ENCODE assay signal across 2 cellular contexts in the genomic region with DNA sequence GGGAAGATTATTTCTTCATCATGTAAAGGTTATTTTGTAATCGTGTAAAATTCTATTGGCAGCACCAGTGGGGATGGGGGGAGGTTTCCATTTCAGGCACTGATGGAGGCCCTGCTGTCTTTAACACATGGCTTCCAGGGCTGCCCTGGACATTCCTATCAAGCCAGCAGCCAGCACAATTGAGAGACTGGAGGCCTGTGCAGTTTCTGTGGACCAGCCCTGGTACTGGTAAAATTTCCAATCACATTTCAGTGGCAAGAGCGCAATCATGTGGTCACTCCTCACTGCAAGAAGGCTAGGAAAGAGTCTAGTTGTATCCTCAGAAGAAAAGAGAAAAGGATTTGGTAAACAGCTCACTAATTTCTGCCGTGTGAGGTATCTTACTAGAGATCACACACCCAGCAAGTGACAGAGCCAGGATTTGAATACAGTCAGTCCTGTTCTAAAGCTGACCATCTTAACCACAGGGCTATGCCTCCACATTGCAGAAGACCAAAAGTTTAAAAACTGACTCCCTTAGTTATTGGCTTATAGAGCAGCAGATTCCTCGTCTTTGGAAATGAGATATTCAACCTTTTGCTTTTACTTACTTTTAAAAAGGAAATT.
TF ChIP-seq lines count a peak whose summit lies in the region.

No MANE protein-coding gene starts in this region.

TF ChIP-seq in GM23338, 12 proteins besides CTCF, POLR2A, EP300 and RAD21:
- TF ChIP-seq NANOG (IDR thresholded peaks at IDR 0.05; ENCODE audit: borderline replicate concordance) (no peak), POLR2AphosphoS5 (IDR thresholded peaks at IDR 0.05; ENCODE audit: low read depth) (no peak), ZNF331 (CRISPR knock-in tag; IDR thresholded peaks at IDR 0.05; ENCODE audit: low read depth) (no peak), JUNB (IDR thresholded peaks at IDR 0.05; ENCODE audit: unreplicated experiment) (no peak), EZH2phosphoT487 (IDR thresholded peaks at IDR 0.05; ENCODE audit: unreplicated experiment) (no peak), STAT1 (IDR thresholded peaks at IDR 0.05; ENCODE audit: unreplicated experiment) (no peak)
- TF ChIP-seq, protein P1, sequence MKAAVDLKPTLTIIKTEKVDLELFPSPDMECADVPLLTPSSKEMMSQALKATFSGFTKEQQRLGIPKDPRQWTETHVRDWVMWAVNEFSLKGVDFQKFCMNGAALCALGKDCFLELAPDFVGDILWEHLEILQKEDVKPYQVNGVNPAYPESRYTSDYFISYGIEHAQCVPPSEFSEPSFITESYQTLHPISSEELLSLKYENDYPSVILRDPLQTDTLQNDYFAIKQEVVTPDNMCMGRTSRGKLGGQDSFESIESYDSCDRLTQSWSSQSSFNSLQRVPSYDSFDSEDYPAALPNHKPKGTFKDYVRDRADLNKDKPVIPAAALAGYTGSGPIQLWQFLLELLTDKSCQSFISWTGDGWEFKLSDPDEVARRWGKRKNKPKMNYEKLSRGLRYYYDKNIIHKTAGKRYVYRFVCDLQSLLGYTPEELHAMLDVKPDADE (IDR thresholded peaks at IDR 0.05) = no peak
- TF ChIP-seq, protein P2, sequence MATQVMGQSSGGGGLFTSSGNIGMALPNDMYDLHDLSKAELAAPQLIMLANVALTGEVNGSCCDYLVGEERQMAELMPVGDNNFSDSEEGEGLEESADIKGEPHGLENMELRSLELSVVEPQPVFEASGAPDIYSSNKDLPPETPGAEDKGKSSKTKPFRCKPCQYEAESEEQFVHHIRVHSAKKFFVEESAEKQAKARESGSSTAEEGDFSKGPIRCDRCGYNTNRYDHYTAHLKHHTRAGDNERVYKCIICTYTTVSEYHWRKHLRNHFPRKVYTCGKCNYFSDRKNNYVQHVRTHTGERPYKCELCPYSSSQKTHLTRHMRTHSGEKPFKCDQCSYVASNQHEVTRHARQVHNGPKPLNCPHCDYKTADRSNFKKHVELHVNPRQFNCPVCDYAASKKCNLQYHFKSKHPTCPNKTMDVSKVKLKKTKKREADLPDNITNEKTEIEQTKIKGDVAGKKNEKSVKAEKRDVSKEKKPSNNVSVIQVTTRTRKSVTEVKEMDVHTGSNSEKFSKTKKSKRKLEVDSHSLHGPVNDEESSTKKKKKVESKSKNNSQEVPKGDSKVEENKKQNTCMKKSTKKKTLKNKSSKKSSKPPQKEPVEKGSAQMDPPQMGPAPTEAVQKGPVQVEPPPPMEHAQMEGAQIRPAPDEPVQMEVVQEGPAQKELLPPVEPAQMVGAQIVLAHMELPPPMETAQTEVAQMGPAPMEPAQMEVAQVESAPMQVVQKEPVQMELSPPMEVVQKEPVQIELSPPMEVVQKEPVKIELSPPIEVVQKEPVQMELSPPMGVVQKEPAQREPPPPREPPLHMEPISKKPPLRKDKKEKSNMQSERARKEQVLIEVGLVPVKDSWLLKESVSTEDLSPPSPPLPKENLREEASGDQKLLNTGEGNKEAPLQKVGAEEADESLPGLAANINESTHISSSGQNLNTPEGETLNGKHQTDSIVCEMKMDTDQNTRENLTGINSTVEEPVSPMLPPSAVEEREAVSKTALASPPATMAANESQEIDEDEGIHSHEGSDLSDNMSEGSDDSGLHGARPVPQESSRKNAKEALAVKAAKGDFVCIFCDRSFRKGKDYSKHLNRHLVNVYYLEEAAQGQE (IDR thresholded peaks at IDR 0.05; ENCODE audit: unreplicated experiment) = no peak

TF ChIP-seq in H1, 55 proteins besides CTCF, POLR2A, EP300 and RAD21:
- TF ChIP-seq SIX5 (IDR thresholded peaks at IDR 0.05; ENCODE audit: low read depth, low read length) (no peak), SRF (IDR thresholded peaks at IDR 0.05; ENCODE audit: low read depth, low read length) (no peak), SAP30 (IDR thresholded peaks at IDR 0.05; ENCODE audit: insufficient read depth, insufficient replicate concordance, low read length) (no peak), SIRT6 (IDR thresholded peaks at IDR 0.05; ENCODE audit: low read length) (no peak), KDM4A (IDR thresholded peaks at IDR 0.05; ENCODE audit: low read depth, low read length, severe bottlenecking) (no peak), RFX5 (IDR thresholded peaks at IDR 0.05; ENCODE audit: borderline replicate concordance, low read depth, low read length) (no peak), BCL11A (IDR thresholded peaks at IDR 0.05; ENCODE audit: low read depth in 2 of 2, low read length in 2 of 2) (no peak), EGR1 (IDR thresholded peaks at IDR 0.05; ENCODE audit: borderline replicate concordance, low read depth, low read length) (no peak), POU5F1 (IDR thresholded peaks at IDR 0.05; ENCODE audit: low read depth, low read length) (no peak), KDM5A (IDR thresholded peaks at IDR 0.05; ENCODE audit: low read length) (no peak), SP2 (IDR thresholded peaks at IDR 0.05; ENCODE audit: low read length) (no peak), SIN3A (conservative IDR thresholded peaks at IDR 0.05 in 1 of 2, IDR thresholded peaks at IDR 0.05 in 1 of 2; ENCODE audit: low read depth in 1 of 2, low read length in 2 of 2) (no peak), PHF8 (conservative IDR thresholded peaks at IDR 0.05; ENCODE audit: low read depth, low read length) (no peak)
- TF ChIP-seq, protein P3, sequence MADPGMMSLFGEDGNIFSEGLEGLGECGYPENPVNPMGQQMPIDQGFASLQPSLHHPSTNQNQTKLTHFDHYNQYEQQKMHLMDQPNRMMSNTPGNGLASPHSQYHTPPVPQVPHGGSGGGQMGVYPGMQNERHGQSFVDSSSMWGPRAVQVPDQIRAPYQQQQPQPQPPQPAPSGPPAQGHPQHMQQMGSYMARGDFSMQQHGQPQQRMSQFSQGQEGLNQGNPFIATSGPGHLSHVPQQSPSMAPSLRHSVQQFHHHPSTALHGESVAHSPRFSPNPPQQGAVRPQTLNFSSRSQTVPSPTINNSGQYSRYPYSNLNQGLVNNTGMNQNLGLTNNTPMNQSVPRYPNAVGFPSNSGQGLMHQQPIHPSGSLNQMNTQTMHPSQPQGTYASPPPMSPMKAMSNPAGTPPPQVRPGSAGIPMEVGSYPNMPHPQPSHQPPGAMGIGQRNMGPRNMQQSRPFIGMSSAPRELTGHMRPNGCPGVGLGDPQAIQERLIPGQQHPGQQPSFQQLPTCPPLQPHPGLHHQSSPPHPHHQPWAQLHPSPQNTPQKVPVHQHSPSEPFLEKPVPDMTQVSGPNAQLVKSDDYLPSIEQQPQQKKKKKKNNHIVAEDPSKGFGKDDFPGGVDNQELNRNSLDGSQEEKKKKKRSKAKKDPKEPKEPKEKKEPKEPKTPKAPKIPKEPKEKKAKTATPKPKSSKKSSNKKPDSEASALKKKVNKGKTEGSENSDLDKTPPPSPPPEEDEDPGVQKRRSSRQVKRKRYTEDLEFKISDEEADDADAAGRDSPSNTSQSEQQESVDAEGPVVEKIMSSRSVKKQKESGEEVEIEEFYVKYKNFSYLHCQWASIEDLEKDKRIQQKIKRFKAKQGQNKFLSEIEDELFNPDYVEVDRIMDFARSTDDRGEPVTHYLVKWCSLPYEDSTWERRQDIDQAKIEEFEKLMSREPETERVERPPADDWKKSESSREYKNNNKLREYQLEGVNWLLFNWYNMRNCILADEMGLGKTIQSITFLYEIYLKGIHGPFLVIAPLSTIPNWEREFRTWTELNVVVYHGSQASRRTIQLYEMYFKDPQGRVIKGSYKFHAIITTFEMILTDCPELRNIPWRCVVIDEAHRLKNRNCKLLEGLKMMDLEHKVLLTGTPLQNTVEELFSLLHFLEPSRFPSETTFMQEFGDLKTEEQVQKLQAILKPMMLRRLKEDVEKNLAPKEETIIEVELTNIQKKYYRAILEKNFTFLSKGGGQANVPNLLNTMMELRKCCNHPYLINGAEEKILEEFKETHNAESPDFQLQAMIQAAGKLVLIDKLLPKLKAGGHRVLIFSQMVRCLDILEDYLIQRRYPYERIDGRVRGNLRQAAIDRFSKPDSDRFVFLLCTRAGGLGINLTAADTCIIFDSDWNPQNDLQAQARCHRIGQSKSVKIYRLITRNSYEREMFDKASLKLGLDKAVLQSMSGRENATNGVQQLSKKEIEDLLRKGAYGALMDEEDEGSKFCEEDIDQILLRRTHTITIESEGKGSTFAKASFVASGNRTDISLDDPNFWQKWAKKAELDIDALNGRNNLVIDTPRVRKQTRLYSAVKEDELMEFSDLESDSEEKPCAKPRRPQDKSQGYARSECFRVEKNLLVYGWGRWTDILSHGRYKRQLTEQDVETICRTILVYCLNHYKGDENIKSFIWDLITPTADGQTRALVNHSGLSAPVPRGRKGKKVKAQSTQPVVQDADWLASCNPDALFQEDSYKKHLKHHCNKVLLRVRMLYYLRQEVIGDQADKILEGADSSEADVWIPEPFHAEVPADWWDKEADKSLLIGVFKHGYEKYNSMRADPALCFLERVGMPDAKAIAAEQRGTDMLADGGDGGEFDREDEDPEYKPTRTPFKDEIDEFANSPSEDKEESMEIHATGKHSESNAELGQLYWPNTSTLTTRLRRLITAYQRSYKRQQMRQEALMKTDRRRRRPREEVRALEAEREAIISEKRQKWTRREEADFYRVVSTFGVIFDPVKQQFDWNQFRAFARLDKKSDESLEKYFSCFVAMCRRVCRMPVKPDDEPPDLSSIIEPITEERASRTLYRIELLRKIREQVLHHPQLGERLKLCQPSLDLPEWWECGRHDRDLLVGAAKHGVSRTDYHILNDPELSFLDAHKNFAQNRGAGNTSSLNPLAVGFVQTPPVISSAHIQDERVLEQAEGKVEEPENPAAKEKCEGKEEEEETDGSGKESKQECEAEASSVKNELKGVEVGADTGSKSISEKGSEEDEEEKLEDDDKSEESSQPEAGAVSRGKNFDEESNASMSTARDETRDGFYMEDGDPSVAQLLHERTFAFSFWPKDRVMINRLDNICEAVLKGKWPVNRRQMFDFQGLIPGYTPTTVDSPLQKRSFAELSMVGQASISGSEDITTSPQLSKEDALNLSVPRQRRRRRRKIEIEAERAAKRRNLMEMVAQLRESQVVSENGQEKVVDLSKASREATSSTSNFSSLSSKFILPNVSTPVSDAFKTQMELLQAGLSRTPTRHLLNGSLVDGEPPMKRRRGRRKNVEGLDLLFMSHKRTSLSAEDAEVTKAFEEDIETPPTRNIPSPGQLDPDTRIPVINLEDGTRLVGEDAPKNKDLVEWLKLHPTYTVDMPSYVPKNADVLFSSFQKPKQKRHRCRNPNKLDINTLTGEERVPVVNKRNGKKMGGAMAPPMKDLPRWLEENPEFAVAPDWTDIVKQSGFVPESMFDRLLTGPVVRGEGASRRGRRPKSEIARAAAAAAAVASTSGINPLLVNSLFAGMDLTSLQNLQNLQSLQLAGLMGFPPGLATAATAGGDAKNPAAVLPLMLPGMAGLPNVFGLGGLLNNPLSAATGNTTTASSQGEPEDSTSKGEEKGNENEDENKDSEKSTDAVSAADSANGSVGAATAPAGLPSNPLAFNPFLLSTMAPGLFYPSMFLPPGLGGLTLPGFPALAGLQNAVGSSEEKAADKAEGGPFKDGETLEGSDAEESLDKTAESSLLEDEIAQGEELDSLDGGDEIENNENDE (IDR thresholded peaks at IDR 0.05; ENCODE audit: insufficient replicate concordance, low read length) = no peak
- TF ChIP-seq, protein P4, sequence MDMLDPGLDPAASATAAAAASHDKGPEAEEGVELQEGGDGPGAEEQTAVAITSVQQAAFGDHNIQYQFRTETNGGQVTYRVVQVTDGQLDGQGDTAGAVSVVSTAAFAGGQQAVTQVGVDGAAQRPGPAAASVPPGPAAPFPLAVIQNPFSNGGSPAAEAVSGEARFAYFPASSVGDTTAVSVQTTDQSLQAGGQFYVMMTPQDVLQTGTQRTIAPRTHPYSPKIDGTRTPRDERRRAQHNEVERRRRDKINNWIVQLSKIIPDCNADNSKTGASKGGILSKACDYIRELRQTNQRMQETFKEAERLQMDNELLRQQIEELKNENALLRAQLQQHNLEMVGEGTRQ (IDR thresholded peaks at IDR 0.05; ENCODE audit: low read length) = no peak
- TF ChIP-seq, protein P5, sequence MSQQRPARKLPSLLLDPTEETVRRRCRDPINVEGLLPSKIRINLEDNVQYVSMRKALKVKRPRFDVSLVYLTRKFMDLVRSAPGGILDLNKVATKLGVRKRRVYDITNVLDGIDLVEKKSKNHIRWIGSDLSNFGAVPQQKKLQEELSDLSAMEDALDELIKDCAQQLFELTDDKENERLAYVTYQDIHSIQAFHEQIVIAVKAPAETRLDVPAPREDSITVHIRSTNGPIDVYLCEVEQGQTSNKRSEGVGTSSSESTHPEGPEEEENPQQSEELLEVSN (IDR thresholded peaks at IDR 0.05) = no peak
- TF ChIP-seq, protein P6, sequence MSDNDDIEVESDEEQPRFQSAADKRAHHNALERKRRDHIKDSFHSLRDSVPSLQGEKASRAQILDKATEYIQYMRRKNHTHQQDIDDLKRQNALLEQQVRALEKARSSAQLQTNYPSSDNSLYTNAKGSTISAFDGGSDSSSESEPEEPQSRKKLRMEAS (IDR thresholded peaks at IDR 0.05) = no peak
